ENCODE assay signal across 15 cellular contexts in the genomic region with DNA sequence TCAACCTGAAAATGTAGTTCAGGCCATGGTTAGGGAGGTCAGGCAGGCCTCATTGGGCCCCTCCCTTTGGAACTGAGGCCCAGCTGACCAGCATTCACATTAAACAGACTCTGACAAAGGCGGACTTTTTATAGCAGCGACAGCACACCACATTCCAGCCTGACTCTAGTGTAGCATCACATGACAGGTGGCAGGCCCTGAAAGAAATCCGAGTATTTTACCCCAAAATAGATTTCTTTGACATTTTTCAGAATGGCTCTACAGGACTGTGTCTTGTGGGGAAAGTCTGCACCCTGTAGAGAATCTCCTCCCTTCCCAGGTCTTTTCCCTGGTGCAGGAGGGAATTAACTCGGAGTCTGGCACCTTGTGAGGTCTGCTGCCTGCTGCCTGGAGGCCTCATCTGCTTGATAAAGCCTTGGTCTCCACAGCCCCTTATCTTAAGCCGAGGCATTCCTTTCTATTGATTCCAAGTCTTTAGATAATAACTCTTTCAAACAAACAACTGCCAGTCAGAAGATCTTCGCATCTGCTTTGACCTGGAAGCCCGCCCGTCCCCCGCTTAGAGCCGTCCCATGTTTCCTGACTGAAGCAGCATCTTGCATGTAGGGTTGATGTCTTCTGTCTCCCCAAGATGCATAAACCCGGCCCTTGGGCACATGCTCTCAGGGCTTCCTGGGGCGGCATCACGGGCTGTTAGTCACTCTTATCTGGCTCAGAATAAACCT. TPM values are rescaled to one million over a fixed set of nuclear protein-coding genes. Genes with fewer than 3 reads are reported as not detected.
DNase-seq lines count a peak whose midpoint lies in the region; ATAC-seq and TF ChIP-seq lines count a peak whose summit lies in the region.
"Had no signal": no experiment of that assay in that cellular context is flagged by ENCODE, and none has a peak within 500 bp of the region (broad histone marks: within the 10 kb centered on the region; RNA-seq: fewer than 3 reads in every experiment).

No MANE protein-coding gene starts in this region.

- no peak overlapping the region for H3K23ac ChIP-seq in mesenchymal stem cell (ENCODE audit: low read length in 2 of 2)

- no peak for DNase-seq in RWPE1 (ENCODE audit: low spot score)
- peak; percentile 79 for DNase-seq in fibroblast of villous mesenchyme (ENCODE audit: low read depth)
- peak; percentile 44 for DNase-seq in mesenchymal stem cell
- no peak for DNase-seq in type B pancreatic cell (ENCODE audit: extremely low spot score, unreplicated experiment)
- DNase-seq in AG20443 (ENCODE audit: low spot score): no peak
- no peak for DNase-seq in sciatic nerve (ENCODE audit: low spot score)
- no peak for DNase-seq in NCI-H510A treated with DMSO at 0.1 percent for 48 hours (lab: John Stamatoyannopoulos, UW)
- DNase-seq: activated CD8-positive, alpha-beta T cell treated with anti-CD3 and anti-CD28 coated beads for 36 hours; activated naive CD4-positive, alpha-beta T cell treated with anti-CD3 and anti-CD28 coated beads for 36 hours; CD8-positive, alpha-beta memory T cell; cortex of kidney; MM.1S; NCI-H2227 treated with DMSO at 0.1 percent for 48 hours had no signal

- no peak overlapping the region for H2BK120ac ChIP-seq in mesenchymal stem cell (ENCODE audit: low read depth, low read length)

- no peak overlapping the region for H2AFZ ChIP-seq in mesenchymal stem cell (ENCODE audit: low read depth, low read length)

- no peak overlapping the region for H2BK5ac ChIP-seq in mesenchymal stem cell (ENCODE audit: low read depth, low read length, poor library complexity, severe bottlenecking)

- peaks cover 7% of the 10 kb centered on the region for H3K4me1 ChIP-seq in mesenchymal stem cell (ENCODE audit: control insufficient read depth, insufficient read depth, low read depth, low read length)

- H3K79me1 ChIP-seq in mesenchymal stem cell (replicated peaks; ENCODE audit: low read length, poor library complexity, severe bottlenecking): peaks cover 12% of the 10 kb centered on the region

- no peaks in the 10 kb centered on the region for H3K27me3 Mint-ChIP-seq in type B pancreatic cell
- H3K27me3 Mint-ChIP-seq: activated CD8-positive, alpha-beta T cell treated with anti-CD3 and anti-CD28 coated beads for 36 hours; CD8-positive, alpha-beta memory T cell; memory B cell had no signal

- no peaks in the 10 kb centered on the region for H3K9me3 Mint-ChIP-seq in type B pancreatic cell
- H3K9me3 Mint-ChIP-seq: activated CD8-positive, alpha-beta T cell treated with anti-CD3 and anti-CD28 coated beads for 36 hours; activated naive CD4-positive, alpha-beta T cell treated with anti-CD3 and anti-CD28 coated beads for 36 hours; CD8-positive, alpha-beta memory T cell; memory B cell had no signal

- no peak overlapping the region for H4K91ac ChIP-seq in mesenchymal stem cell (ENCODE audit: low read length)

- no peak overlapping the region for H3K4me3 Mint-ChIP-seq in type B pancreatic cell
- H3K4me3 Mint-ChIP-seq: activated CD8-positive, alpha-beta T cell treated with anti-CD3 and anti-CD28 coated beads for 36 hours; activated naive CD4-positive, alpha-beta T cell treated with anti-CD3 and anti-CD28 coated beads for 36 hours; CD8-positive, alpha-beta memory T cell; memory B cell had no signal

- no peak overlapping the region for H2BK15ac ChIP-seq in mesenchymal stem cell (ENCODE audit: low read depth, poor library complexity, severe bottlenecking)

- ATAC-seq in sciatic nerve: no peak
- ATAC-seq: activated CD8-positive, alpha-beta T cell treated with anti-CD3 and anti-CD28 coated beads for 36 hours had no signal

- H2BK12ac ChIP-seq in mesenchymal stem cell (ENCODE audit: low read length in 2 of 2): no peak overlapping the region

- POLR2A ChIA-PET in RWPE1 (lab: Yijun Ruan, JAX; ENCODE audit: low non-redundant PET): no interaction called here

- H3K27ac ChIP-seq in RWPE1 (peak overlapping the region; percentile 14), mesenchymal stem cell (ENCODE audit: low read length, poor library complexity, severe bottlenecking) (no peak overlapping the region)
- H3K27ac ChIP-seq: HL-60 had no signal

- H3K27ac Mint-ChIP-seq in type B pancreatic cell: peak overlapping the region; percentile 46
- H3K27ac Mint-ChIP-seq: activated CD8-positive, alpha-beta T cell treated with anti-CD3 and anti-CD28 coated beads for 36 hours; activated naive CD4-positive, alpha-beta T cell treated with anti-CD3 and anti-CD28 coated beads for 36 hours; memory B cell had no signal

- peaks cover 9% of the 10 kb centered on the region for H3K4me1 Mint-ChIP-seq in type B pancreatic cell (ENCODE audit: unreplicated experiment)
- H3K4me1 Mint-ChIP-seq: CD8-positive, alpha-beta memory T cell; memory B cell had no signal

- 34% methylated on average over 13 of the region's 13 CpGs for WGBS in mesenchymal stem cell

- no peak overlapping the region for H3K4me2 ChIP-seq in mesenchymal stem cell (ENCODE audit: low read length, poor library complexity, severe bottlenecking)

- TF ChIP-seq CTCF in RWPE1 (conservative IDR thresholded peaks at IDR 0.05; ENCODE audit: low read depth): no peak
- TF ChIP-seq CTCF in fibroblast of villous mesenchyme (IDR thresholded peaks at IDR 0.05; ENCODE audit: insufficient read depth, low read depth, low read length): no peak
- TF ChIP-seq CTCF in type B pancreatic cell (conservative IDR thresholded peaks at IDR 0.05): no peak

- CTCF ChIA-PET in RWPE1 (lab: Yijun Ruan, JAX): interaction anchor here (0.7 kb wide), 1 partner anchor 112 kb away, joined by 5 read pairs; no protein-coding TSS in a partner anchor

- no peak overlapping the region for H3K4ac ChIP-seq in mesenchymal stem cell (ENCODE audit: low read depth in 1 of 2, low read length in 2 of 2)

- H4K8ac ChIP-seq in mesenchymal stem cell (ENCODE audit: low read length): peak overlapping the region; percentile 35

- peaks cover 20 to 26% of the 10 kb centered on the region in 2 experiments for H3K36me3 ChIP-seq in mesenchymal stem cell (ENCODE audit: control insufficient read depth in 1 of 2, insufficient read depth in 2 of 2, low read depth in 1 of 2, low read length in 2 of 2)

- no peak overlapping the region for H3K18ac ChIP-seq in mesenchymal stem cell (ENCODE audit: low read depth in 1 of 2, low read length in 2 of 2)

- intact Hi-C loops in sciatic nerve (cut with DNase I): no loop called here

- no peaks in the 10 kb centered on the region for H3K27me3 ChIP-seq in mesenchymal stem cell (ENCODE audit: control insufficient read depth in 1 of 2, insufficient read depth in 1 of 2, low read length in 2 of 2)

- no peaks in the 10 kb centered on the region for H3K9me3 ChIP-seq in mesenchymal stem cell (ENCODE audit: control insufficient read depth, low read length)

- H3K4me3 ChIP-seq in fibroblast of villous mesenchyme (ENCODE audit: low read depth, low read length) (no peak overlapping the region), mesenchymal stem cell (ENCODE audit: insufficient read depth in 1 of 2, low read depth in 1 of 2, low read length in 2 of 2) (no peak overlapping the region)

- H3K36me3 Mint-ChIP-seq in type B pancreatic cell: peaks cover 4% of the 10 kb centered on the region

- no peak overlapping the region for H3K9ac ChIP-seq in mesenchymal stem cell (ENCODE audit: low read length)

- H3K14ac ChIP-seq in mesenchymal stem cell (ENCODE audit: low read length in 2 of 2): no peak overlapping the region

- no peak overlapping the region for H2AK5ac ChIP-seq in mesenchymal stem cell (ENCODE audit: low read length, severe bottlenecking)

RNA-seq across cellular contexts. Expression of gene CAPN15, which starts 44.0 kb away (rescaled TPM):
- total RNA-seq in fibroblast of villous mesenchyme (37.1 and 43.2 TPM in 2 replicates), type B pancreatic cell (ENCODE audit: low replicate concordance) (50.1 and 52.3 TPM in 2 replicates), sciatic nerve (35.2 TPM)
- 22.1 TPM for polyA plus RNA-seq in mesenchymal stem cell (2013, experiment 1 of 2)
- 19.9 TPM for polyA plus RNA-seq in mesenchymal stem cell (2013, experiment 2 of 2)

RNA-seq across cellular contexts. Expression of gene RAB11FIP3, which starts 58.1 kb away (rescaled TPM):
- total RNA-seq in fibroblast of villous mesenchyme (19.0 and 19.4 TPM in 2 replicates), type B pancreatic cell (ENCODE audit: low replicate concordance) (43.4 and 52.1 TPM in 2 replicates), sciatic nerve (56.0 TPM)
- 15.0 TPM for polyA plus RNA-seq in mesenchymal stem cell (2013, experiment 1 of 2)
- polyA plus RNA-seq in mesenchymal stem cell (2013, experiment 2 of 2): 14.4 TPM

Comparison
In these comparisons a context has a peak if more than half of its experiments do, and no peak if none do; other contexts are left out.
1. DNase-seq: peak in fibroblast of villous mesenchyme (single experiment) and mesenchymal stem cell (single experiment); none in RWPE1 (single experiment), type B pancreatic cell (single experiment), AG20443 (single experiment), sciatic nerve (single experiment) and NCI-H510A treated with DMSO at 0.1 percent for 48 hours (single experiment).